8 cellular contexts compared by ENCODE assay signal in the genomic region with DNA sequence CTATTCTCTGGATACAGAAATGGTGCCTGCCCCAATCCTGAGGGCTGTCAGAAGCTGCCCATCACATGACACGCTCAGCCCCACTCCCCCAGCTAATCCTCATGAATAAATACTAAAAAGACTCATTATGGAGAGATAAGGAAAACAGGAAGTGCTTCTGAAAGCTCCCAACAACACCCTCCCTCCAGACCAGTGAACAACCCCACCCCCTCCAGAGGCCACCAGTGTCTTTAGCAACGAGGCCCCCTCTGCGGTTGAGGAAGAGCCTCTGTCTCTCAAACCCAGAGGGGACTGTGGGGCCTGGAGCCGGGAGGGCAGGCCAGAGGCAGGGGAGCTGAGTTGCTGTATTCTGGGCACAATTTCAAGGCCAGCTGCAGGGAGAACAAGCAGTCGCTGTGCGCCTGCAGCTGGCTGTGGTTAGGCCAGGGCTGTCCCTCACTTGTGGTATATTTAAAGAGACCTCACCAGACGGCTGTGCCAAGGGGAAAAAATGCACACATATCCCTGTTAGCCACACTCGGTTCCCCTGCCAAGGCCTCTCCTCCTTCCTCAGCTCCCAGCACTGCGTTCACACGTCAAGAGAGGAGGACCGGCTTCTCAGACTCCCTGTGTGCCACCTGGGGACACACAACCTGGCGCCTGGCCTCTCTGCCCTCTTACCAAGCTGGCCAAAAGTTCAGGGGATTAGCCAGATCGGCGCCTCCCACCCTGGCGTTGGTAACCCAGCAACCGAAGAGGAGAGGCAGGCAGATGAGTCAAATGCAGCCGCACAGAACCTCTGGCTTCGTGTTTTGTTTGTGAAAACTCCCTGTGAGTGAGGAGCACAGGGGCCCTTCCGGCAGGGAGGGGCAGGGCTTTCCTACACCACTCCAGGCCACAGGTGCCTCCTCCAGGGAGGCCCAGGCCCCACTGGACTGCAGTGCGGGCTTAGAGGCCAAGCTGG.
DNase-seq lines count a peak whose midpoint lies in the region; ATAC-seq and TF ChIP-seq lines count a peak whose summit lies in the region.

No MANE protein-coding gene starts in this region.

- H3K27me3 ChIP-seq in adrenal gland (no peaks in the 10 kb centered on the region), gastrocnemius medialis (no peaks in the 10 kb centered on the region)

- in situ Hi-C loops in gastrocnemius medialis (cut with MboI; ENCODE audit: low sequenced_read_pairs in 4 of 4) = no loop called here

- TF ChIP-seq POLR2A in adrenal gland (IDR thresholded peaks at IDR 0.05) = peak in 1 of 2 donors; percentile 48
- no peak for TF ChIP-seq POLR2A in gastrocnemius medialis (IDR thresholded peaks at IDR 0.05)

- intact Hi-C loops in adrenal gland (cut with DNase I) (loop anchor here in 1 of 2 donors (10.0 kb wide), 1 partner anchor 105 kb away; a partner anchor contains a TSS), left ventricle myocardium superior (cut with micrococcal nuclease) (no loop called here), gastrocnemius medialis (cut with DNase I; ENCODE audit: low total_unique reads) (no loop called here)

- H3K9me3 ChIP-seq in adrenal gland (replicated peaks in 1 of 3) (no peaks in the 10 kb centered on the region), gastrocnemius medialis (no peaks in the 10 kb centered on the region)

- no peak for TF ChIP-seq CTCF in adrenal gland (IDR thresholded peaks at IDR 0.05)
- no peak for TF ChIP-seq CTCF in gastrocnemius medialis (IDR thresholded peaks at IDR 0.05 in 4 of 5, conservative IDR thresholded peaks at IDR 0.05 in 1 of 5)

- ATAC-seq in GM19463 (IDR thresholded peaks at IDR 0.05; ENCODE audit: unreplicated experiment) (peak; percentile 67), left ventricle myocardium superior (peak; percentile 88), gastrocnemius medialis (peak; percentile 55 to 72), GM21381 (IDR thresholded peaks at IDR 0.05; ENCODE audit: unreplicated experiment) (no peak)

- H3K27ac ChIP-seq in adrenal gland = peak overlapping the region; percentile 75 to 93 (median 89)
- peak overlapping the region; percentile 49 to 70 (median 60) for H3K27ac ChIP-seq in gastrocnemius medialis

- no peaks in the 10 kb centered on the region for H3K36me3 ChIP-seq in adrenal gland (replicated peaks in 1 of 2)
- H3K36me3 ChIP-seq in gastrocnemius medialis = no peaks in the 10 kb centered on the region

- 8 to 19% (median 17%) methylated on average over 9 to 20 of the region's 20 CpGs for WGBS in adrenal gland, 4 donors

- peaks cover 24 to 54% of the 10 kb centered on the region in 2 donors for H3K4me1 ChIP-seq in adrenal gland (replicated peaks in 1 of 2)
- peaks cover 14 to 21% of the 10 kb centered on the region in 2 donors for H3K4me1 ChIP-seq in gastrocnemius medialis

- DNase-seq in NCI-H1105 treated with DMSO at 0.1 percent for 48 hours (lab: John Stamatoyannopoulos, UW) (peak; percentile 87), adrenal gland (peak; percentile 70 to 88 (median 86)), left ventricle myocardium superior (peak; percentile 76), gastrocnemius medialis (peak; percentile 23 to 45), activated gamma-delta T cell treated with Interleukin-2 at 50 U/mL for 16 hours (no peak)
- DNase-seq in stimulated activated CD4-positive, alpha-beta T cell treated with anti-CD3 and anti-CD28 coated beads, Interleukin-2, amount 100 ng/mL, for 24 hours = no peak

- H3K4me3 ChIP-seq in adrenal gland (peak overlapping the region in 1 of 4 donors; percentile 27), gastrocnemius medialis (no peak overlapping the region)

Comparison
In these comparisons a context has a peak if more than half of its experiments do, and no peak if none do; other contexts are left out.
1. DNase-seq: peak in NCI-H1105 treated with DMSO at 0.1 percent for 48 hours (single experiment), adrenal gland (7 of 7), left ventricle myocardium superior (single experiment) and gastrocnemius medialis (2 of 2); none in stimulated activated CD4-positive, alpha-beta T cell treated with anti-CD3 and anti-CD28 coated beads, Interleukin-2, amount 100 ng/mL, for 24 hours (0 of 2) and activated gamma-delta T cell treated with Interleukin-2 at 50 U/mL for 16 hours (single experiment).